ENCODE assay signal across 33 cellular contexts in the genomic region with DNA sequence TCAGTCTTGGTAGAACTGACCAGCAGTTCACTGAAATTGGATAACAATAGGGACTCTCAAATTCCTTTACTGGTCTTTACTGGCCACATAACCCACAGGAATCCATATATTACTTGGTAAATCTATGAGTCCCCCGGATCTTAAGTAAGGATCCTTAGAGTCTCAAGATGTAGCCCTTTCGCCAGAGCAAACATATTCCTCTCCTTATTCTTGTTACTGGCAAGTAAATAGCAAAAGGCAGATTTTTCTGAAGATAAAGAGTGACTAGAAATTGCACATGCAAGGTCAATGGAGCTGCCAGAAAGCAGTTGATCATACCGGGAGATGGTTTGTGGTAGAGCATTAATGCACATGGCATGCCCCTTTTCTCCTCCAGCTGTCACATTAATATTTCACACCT.
DNase-seq lines count a peak whose midpoint lies in the region; ATAC-seq, FAIRE-seq and TF ChIP-seq lines count a peak whose summit lies in the region.
"Had no signal": no experiment of that assay in that cellular context is flagged by ENCODE, and none has a peak within 500 bp of the region (broad histone marks: within the 10 kb centered on the region; RNA-seq: fewer than 3 reads in every experiment).

No MANE protein-coding gene starts in this region.

- DNase-seq in AG20443 (ENCODE audit: low spot score), result peak; percentile 21
- DNase-seq in IMR-90, result peak; percentile 63
- DNase-seq in astrocyte of the cerebellum (ENCODE audit: low read depth), result peak; percentile 97
- DNase-seq in fibroblast of the aortic adventitia (ENCODE audit: low read depth), result peak; percentile 79
- DNase-seq in stimulated activated effector memory CD8-positive, alpha-beta T cell treated with anti-CD3 and anti-CD28 coated beads, Interleukin-12 subunit alpha, Interleukin-12 subunit beta, amount 100 ng/mL, for 72 hours (ENCODE audit: low spot score in 2 of 2), result no peak
- DNase-seq in epidermal melanocyte (ENCODE audit: insufficient read length, low spot score), result no peak
- DNase-seq in H54 (ENCODE audit: insufficient read length, low spot score), result no peak
- DNase-seq in testis, result no peak
- DNase-seq: activated CD4-positive, alpha-beta memory T cell treated with anti-CD3 and anti-CD28 coated beads, Interleukin-2, amount 10 ng/mL, durations not matched to agents 7 days and 5 days; activated CD8-positive, alpha-beta memory T cell treated with anti-CD3 and anti-CD28 coated beads, Interleukin-2, amount 50 U/mL, for 4 hours; activated naive CD4-positive, alpha-beta T cell treated with anti-CD3 and anti-CD28 coated beads for 36 hours; adrenal gland; C1 segment of cervical spinal cord; COR-L47; effector memory CD4-positive, alpha-beta T cell; foreskin keratinocyte; heart left ventricle; kidney; NCI-H1092 treated with DMSO at 0.1 percent for 48 hours; NCI-H187; NCI-H2171 treated with DMSO at 0.1 percent for 48 hours; NK-92 treated with Interleukin-12 subunit alpha and Interleukin-12 subunit beta, amount 100 ng/mL, for 24 hours; psoas muscle; stimulated activated CD4-positive, alpha-beta T cell treated with anti-CD3 and anti-CD28 coated beads, Interleukin-4, amount 100 ng/mL, for 24 hours; SW 1271 had no signal

- H2AK5ac ChIP-seq in IMR-90 (ENCODE audit: low read depth, low read length), result no peak overlapping the region

- CTCF ChIA-PET in IMR-90 (lab: Yijun Ruan, JAX), result no interaction called here

- no peak overlapping the region for H2BK5ac ChIP-seq in IMR-90 (ENCODE audit: low read depth, low read length, poor library complexity, severe bottlenecking)

- H3K9me3 Mint-ChIP-seq in stimulated activated effector memory CD8-positive, alpha-beta T cell treated with anti-CD3 and anti-CD28 coated beads, Interleukin-12 subunit alpha, Interleukin-12 subunit beta, amount 100 ng/mL, for 72 hours, result no peaks in the 10 kb centered on the region
- H3K9me3 Mint-ChIP-seq: activated naive CD4-positive, alpha-beta T cell treated with anti-CD3 and anti-CD28 coated beads for 36 hours; activated T-helper 1 cell treated with anti-CD3 and anti-CD28 coated beads, Interleukin-12 subunit alpha, Interleukin-12 subunit beta, Interleukin-2, Interleukin-4 antibody, amounts not matched to agents 30 ng/mL and 10 ng/mL and 1 ng/mL, durations not matched to agents 14 hours and 24 hours and 36 hours; mesothelial cell of epicardium had no signal

- no peak overlapping the region for H2BK15ac ChIP-seq in IMR-90 (ENCODE audit: low read depth, low read length)

- no peak overlapping the region for H4K8ac ChIP-seq in IMR-90 (ENCODE audit: low read depth in 2 of 2, low read length in 2 of 2)

- no peaks in the 10 kb centered on the region for H3K9me3 ChIP-seq in IMR-90 (ENCODE audit: control insufficient read depth, insufficient read depth, low read length)
- no peaks in the 10 kb centered on the region for H3K9me3 ChIP-seq in testis
- H3K9me3 ChIP-seq: adrenal gland, heart left ventricle, psoas muscle, tibial nerve had no signal

- no peak overlapping the region for H2AK9ac ChIP-seq in IMR-90 (replicated peaks; ENCODE audit: low read depth, low read length, poor library complexity)

- H3K56ac ChIP-seq in IMR-90 (ENCODE audit: extremely low read depth, insufficient read depth, low read length), result no peak overlapping the region

- H3K27ac Mint-ChIP-seq in stimulated activated effector memory CD8-positive, alpha-beta T cell treated with anti-CD3 and anti-CD28 coated beads, Interleukin-12 subunit alpha, Interleukin-12 subunit beta, amount 100 ng/mL, for 72 hours, result no peak overlapping the region
- H3K27ac Mint-ChIP-seq: activated CD4-positive, alpha-beta memory T cell treated with anti-CD3 and anti-CD28 coated beads, Interleukin-2, amount 10 ng/mL, durations not matched to agents 7 days and 5 days; activated naive CD4-positive, alpha-beta T cell treated with anti-CD3 and anti-CD28 coated beads for 36 hours; activated T-helper 1 cell treated with anti-CD3 and anti-CD28 coated beads, Interleukin-12 subunit alpha, Interleukin-12 subunit beta, Interleukin-2, Interleukin-4 antibody, amounts not matched to agents 30 ng/mL and 10 ng/mL and 1 ng/mL, durations not matched to agents 14 hours and 24 hours and 36 hours; mesothelial cell of epicardium had no signal

- H3K4me2 ChIP-seq in IMR-90 (ENCODE audit: low read depth, low read length), result no peak overlapping the region

- H3K4me1 Mint-ChIP-seq in stimulated activated effector memory CD8-positive, alpha-beta T cell treated with anti-CD3 and anti-CD28 coated beads, Interleukin-12 subunit alpha, Interleukin-12 subunit beta, amount 100 ng/mL, for 72 hours, result no peaks in the 10 kb centered on the region
- H3K4me1 Mint-ChIP-seq: activated CD4-positive, alpha-beta memory T cell treated with anti-CD3 and anti-CD28 coated beads, Interleukin-2, amount 10 ng/mL, durations not matched to agents 7 days and 5 days had no signal

- no TSS peak for BruUV-seq in IMR-90 (replicated peaks; lab: Mats Ljungman, UMichigan)

- intact Hi-C loops in IMR-90 (cut with micrococcal nuclease), result no loop called here
- intact Hi-C loops in testis (cut with DNase I; ENCODE audit: low total_unique reads), result no loop called here

- no peak overlapping the region for H3K23ac ChIP-seq in IMR-90 (ENCODE audit: low read depth, low read length)

- H3K27ac ChIP-seq in IMR-90 (ENCODE audit: insufficient read depth, low read length) (no peak overlapping the region), testis (no peak overlapping the region)
- H3K27ac ChIP-seq: adrenal gland, cardiac muscle cell, coronary artery, foreskin keratinocyte, heart left ventricle, psoas muscle, tibial nerve had no signal

- H3K14ac ChIP-seq in IMR-90 (replicated peaks; ENCODE audit: low read depth, low read length), result no peak overlapping the region

- H4K5ac ChIP-seq in IMR-90 (ENCODE audit: low read depth, low read length), result no peak overlapping the region

- WGBS in IMR-90 (ENCODE audit: extremely low coverage in 2 of 2, insufficient read length in 1 of 2), 2 experiments, result no CpG with 5 or more reads among the region's 3 CpGs
- 63 to 82% methylated on average over 3 of the region's 3 CpGs for WGBS in testis, 2 donors

- H3K9me1 ChIP-seq in IMR-90 (ENCODE audit: insufficient read depth, low read length), result no peaks in the 10 kb centered on the region

- POLR2A ChIA-PET in IMR-90 (lab: Charles Lee; ENCODE audit: unreplicated experiment), result no interaction called here

- dilution Hi-C loops in IMR-90 (cut with HindIII; ENCODE audit: low sequenced_read_pairs, unreplicated experiment), result no loop called here

- no peak overlapping the region for H2BK20ac ChIP-seq in IMR-90 (ENCODE audit: low read depth, low read length)

- H3K36me3 ChIP-seq in IMR-90 (ENCODE audit: control insufficient read depth, insufficient read depth, low read length) (no peaks in the 10 kb centered on the region), testis (ENCODE audit: low read depth, missing control alignments) (no peaks in the 10 kb centered on the region)
- H3K36me3 ChIP-seq: adrenal gland, cardiac muscle cell, heart left ventricle had no signal

- no peak overlapping the region for H3K4me3 ChIP-seq in IMR-90 (ENCODE audit: insufficient read depth, low read depth, low read length)
- H3K4me3 ChIP-seq in astrocyte of the cerebellum (ENCODE audit: low read depth, low read length), result no peak overlapping the region
- H3K4me3 ChIP-seq in fibroblast of the aortic adventitia (ENCODE audit: low read depth, low read length), result no peak overlapping the region
- no peak overlapping the region for H3K4me3 ChIP-seq in testis
- H3K4me3 ChIP-seq: adrenal gland, cardiac muscle cell, coronary artery, heart left ventricle, psoas muscle, tibial nerve had no signal

- H3K4me1 ChIP-seq in IMR-90 (ENCODE audit: control insufficient read depth, insufficient read depth, low read length) (no peaks in the 10 kb centered on the region; the same call in 1 of the 2 replicates), testis (no peaks in the 10 kb centered on the region)
- H3K4me1 ChIP-seq: adrenal gland, foreskin keratinocyte, heart left ventricle, psoas muscle, tibial nerve had no signal

- no peak overlapping the region for H3K9ac ChIP-seq in IMR-90 (ENCODE audit: low read depth, low read length)

- no peak overlapping the region for H3K18ac ChIP-seq in IMR-90 (ENCODE audit: low read depth, low read length)

- H3K4me3 Mint-ChIP-seq in stimulated activated effector memory CD8-positive, alpha-beta T cell treated with anti-CD3 and anti-CD28 coated beads, Interleukin-12 subunit alpha, Interleukin-12 subunit beta, amount 100 ng/mL, for 72 hours, result no peak overlapping the region
- H3K4me3 Mint-ChIP-seq: activated CD4-positive, alpha-beta memory T cell treated with anti-CD3 and anti-CD28 coated beads, Interleukin-2, amount 10 ng/mL, durations not matched to agents 7 days and 5 days; activated naive CD4-positive, alpha-beta T cell treated with anti-CD3 and anti-CD28 coated beads for 36 hours; activated T-helper 1 cell treated with anti-CD3 and anti-CD28 coated beads, Interleukin-12 subunit alpha, Interleukin-12 subunit beta, Interleukin-2, Interleukin-4 antibody, amounts not matched to agents 30 ng/mL and 10 ng/mL and 1 ng/mL, durations not matched to agents 14 hours and 24 hours and 36 hours; mesothelial cell of epicardium had no signal

- no peaks in the 10 kb centered on the region for H3K36me3 Mint-ChIP-seq in stimulated activated effector memory CD8-positive, alpha-beta T cell treated with anti-CD3 and anti-CD28 coated beads, Interleukin-12 subunit alpha, Interleukin-12 subunit beta, amount 100 ng/mL, for 72 hours
- H3K36me3 Mint-ChIP-seq: mesothelial cell of epicardium had no signal

- no peaks in the 10 kb centered on the region for H3K79me1 ChIP-seq in IMR-90 (ENCODE audit: low read depth in 1 of 2, low read length in 2 of 2)

- no peaks in the 10 kb centered on the region for H4K20me1 ChIP-seq in IMR-90 (ENCODE audit: insufficient read depth, low read length)

- in situ Hi-C loops in IMR-90 (cut with MboI; ENCODE audit: low sequenced_read_pairs), result no loop called here
- in situ Hi-C loops in astrocyte of the cerebellum (cut with HindIII; ENCODE audit: low sequenced_read_pairs), result no loop called here

- TF ChIP-seq CTCF in IMR-90 (conservative IDR thresholded peaks at IDR 0.05; ENCODE audit: low read depth, low read length) (no peak), astrocyte of the cerebellum (IDR thresholded peaks at IDR 0.05; ENCODE audit: low read depth, low read length, missing control alignments) (no peak), fibroblast of the aortic adventitia (IDR thresholded peaks at IDR 0.05; ENCODE audit: insufficient read depth, low read length) (no peak), testis (IDR thresholded peaks at IDR 0.05) (no peak)

- no peak overlapping the region for H4K91ac ChIP-seq in IMR-90 (ENCODE audit: insufficient read depth, low read depth, low read length)

- TF ChIP-seq POLR2A in IMR-90 (IDR thresholded peaks at IDR 0.05; ENCODE audit: low read depth, low read length), result no peak
- no peak for TF ChIP-seq POLR2A in H54 (IDR thresholded peaks at IDR 0.05; ENCODE audit: low read depth, low read length)
- no peak for TF ChIP-seq POLR2A in testis (IDR thresholded peaks at IDR 0.05)

- no peak for FAIRE-seq in H54 (lab: Jason Lieb, UNC)
- FAIRE-seq: G401.6, kidney had no signal

- TF ChIP-seq RAD21 in IMR-90 (IDR thresholded peaks at IDR 0.05; ENCODE audit: low read length), result no peak

- H3K4ac ChIP-seq in IMR-90 (ENCODE audit: low read depth, low read length), result no peak overlapping the region

- no peaks in the 10 kb centered on the region for H3K27me3 ChIP-seq in IMR-90 (ENCODE audit: control insufficient read depth, insufficient read depth, low read length)
- no peaks in the 10 kb centered on the region for H3K27me3 ChIP-seq in testis
- H3K27me3 ChIP-seq: adrenal gland, cardiac muscle cell, foreskin keratinocyte, heart left ventricle, tibial nerve had no signal

- no peak overlapping the region for H2BK120ac ChIP-seq in IMR-90 (ENCODE audit: low read depth, low read length)

- ATAC-seq in IMR-90 (ENCODE audit: low read depth), result no peak
- ATAC-seq in stimulated activated effector memory CD8-positive, alpha-beta T cell treated with anti-CD3 and anti-CD28 coated beads, Interleukin-12 subunit alpha, Interleukin-12 subunit beta, amount 100 ng/mL, for 72 hours, result no peak
- ATAC-seq: foreskin keratinocyte, heart left ventricle, psoas muscle, Right ventricle myocardium inferior, sciatic nerve had no signal

- H2AFZ ChIP-seq in IMR-90 (replicated peaks; ENCODE audit: low read length, poor library complexity), result no peak overlapping the region

Comparison
In these comparisons a context has a peak if more than half of its experiments do, and no peak if none do; other contexts are left out.
1. DNase-seq: peak in AG20443 (single experiment), IMR-90 (single experiment), astrocyte of the cerebellum (single experiment) and fibroblast of the aortic adventitia (single experiment); none in stimulated activated effector memory CD8-positive, alpha-beta T cell treated with anti-CD3 and anti-CD28 coated beads, Interleukin-12 subunit alpha, Interleukin-12 subunit beta, amount 100 ng/mL, for 72 hours (0 of 2), epidermal melanocyte (single experiment), H54 (single experiment) and testis (single experiment).